ENCODE assay signal across 17 cellular contexts in genomic region chr1:98001764-98002163, GRCh38.
DNase-seq lines count a peak whose midpoint lies in the region; ATAC-seq, FAIRE-seq and TF ChIP-seq lines count a peak whose summit lies in the region.
"Had no signal": no experiment of that assay in that cellular context is flagged by ENCODE, and none has a peak within 500 bp of the region (broad histone marks: within the 10 kb centered on the region; RNA-seq: fewer than 3 reads in every experiment).

No MANE protein-coding gene starts in this region.

- no peaks in the 10 kb centered on the region for H3K36me3 ChIP-seq in H7 (replicated peaks; ENCODE audit: control insufficient read depth, insufficient read depth, low read length)
- H3K36me3 ChIP-seq: lower lobe of right lung, right lobe of liver had no signal

- FAIRE-seq in H54 (lab: Jason Lieb, UNC): peak; percentile 73
- FAIRE-seq: GM18507 had no signal

- TF ChIP-seq CTCF in fibroblast of villous mesenchyme (IDR thresholded peaks at IDR 0.05; ENCODE audit: insufficient read depth, low read depth, low read length): peak; percentile 34

- H3K27me3 ChIP-seq in H7 (ENCODE audit: control insufficient read depth, insufficient read depth, low read length): no peaks in the 10 kb centered on the region
- H3K27me3 ChIP-seq: right lobe of liver had no signal

- H3K4me3 ChIP-seq in fibroblast of villous mesenchyme (ENCODE audit: low read depth, low read length) (no peak overlapping the region), H7 (ENCODE audit: insufficient read depth, low read depth, low read length) (no peak overlapping the region)
- H3K4me3 ChIP-seq: lower lobe of right lung, right lobe of liver had no signal

- DNase-seq in AG08395 (ENCODE audit: low spot score): peak; percentile 2
- no peak for DNase-seq in H54 (ENCODE audit: insufficient read length, low spot score)
- peak; percentile 20 for DNase-seq in amniotic epithelial cell (ENCODE audit: low read depth)
- DNase-seq in fibroblast of villous mesenchyme (ENCODE audit: low read depth): peak; percentile 20
- no peak for DNase-seq in stimulated activated CD4-positive, alpha-beta T cell treated with anti-CD3 and anti-CD28 coated beads, Interleukin-1b, Interleukin-23, amount 100 ng/mL, for 48 hours
- no peak for DNase-seq in H7
- DNase-seq: effector memory CD4-positive, alpha-beta T cell; lower lobe of right lung; NCI-H1417; NCI-H526; nephron progenitor cell; right lobe of liver; stimulated activated naive CD8-positive, alpha-beta T cell treated with anti-CD3 and anti-CD28 coated beads, Interleukin-15, amount 100 ng/mL, for 72 hours; T-helper 9 cell had no signal

- no peak for ATAC-seq in GM19023 (IDR thresholded peaks at IDR 0.05; ENCODE audit: unreplicated experiment)
- ATAC-seq in HG02763 (IDR thresholded peaks at IDR 0.05; ENCODE audit: unreplicated experiment): no peak
- ATAC-seq: lower lobe of right lung; right lobe of liver; stimulated activated naive CD8-positive, alpha-beta T cell treated with anti-CD3 and anti-CD28 coated beads, Interleukin-15, amount 100 ng/mL, for 72 hours had no signal

- TF ChIP-seq POLR2A in H54 (IDR thresholded peaks at IDR 0.05; ENCODE audit: low read depth, low read length): no peak

Comparison
In these comparisons a context has a peak if more than half of its experiments do, and no peak if none do; other contexts are left out.
1. DNase-seq: peak in AG08395 (single experiment), amniotic epithelial cell (single experiment) and fibroblast of villous mesenchyme (single experiment); none in H54 (single experiment), stimulated activated CD4-positive, alpha-beta T cell treated with anti-CD3 and anti-CD28 coated beads, Interleukin-1b, Interleukin-23, amount 100 ng/mL, for 48 hours (single experiment) and H7 (single experiment).